11 cellular contexts compared by ENCODE assay signal in genomic region chr2:75431757-75432156, GRCh38.
DNase-seq lines count a peak whose midpoint lies in the region; ATAC-seq and TF ChIP-seq lines count a peak whose summit lies in the region.
"Had no signal": no experiment of that assay in that cellular context is flagged by ENCODE, and none has a peak within 500 bp of the region (broad histone marks: within the 10 kb centered on the region; RNA-seq: fewer than 3 reads in every experiment).

No MANE protein-coding gene starts in this region.

- H3K4me1 ChIP-seq in SJCRH30 = no peaks in the 10 kb centered on the region

- H3K4me1 Mint-ChIP-seq in T-helper 17 cell = no peaks in the 10 kb centered on the region

- H3K4me3 Mint-ChIP-seq in T-helper 17 cell = no peak overlapping the region
- H3K4me3 Mint-ChIP-seq: nephron progenitor cell had no signal

- H3K27me3 Mint-ChIP-seq in T-helper 17 cell = peaks cover 51% of the 10 kb centered on the region

- no peaks in the 10 kb centered on the region for H3K36me3 ChIP-seq in SJCRH30

- H3K27me3 ChIP-seq in SJCRH30 = 0 out of 2 replicates have a peak, but pooled peaks cover 7% of the 10 kb centered on the region

- no peaks in the 10 kb centered on the region for H3K36me3 Mint-ChIP-seq in T-helper 17 cell (ENCODE audit: low read depth)

- in situ Hi-C loops in GM13977 (cut with MboI; ENCODE audit: low pct_unique_long_range_greater_than_20kb, low sequenced_read_pairs, unreplicated experiment) = no loop called here

- H3K27ac ChIP-seq in SJCRH30 = no peak overlapping the region

- DNase-seq in GM13977 (ENCODE audit: low spot score) (peak; percentile 6), T-helper 17 cell (no peak), iPS-NIHi11 (ENCODE audit: low spot score) (no peak), SJCRH30 (no peak), OCI-M2 (lab: John Stamatoyannopoulos, UW; ENCODE audit: unreplicated experiment) (no peak), SW 1271 (lab: John Stamatoyannopoulos, UW) (no peak)
- DNase-seq: hippocampal formation, nephron progenitor cell, T-helper 1 cell had no signal

- H3K27ac Mint-ChIP-seq in T-helper 17 cell = no peak overlapping the region
- H3K27ac Mint-ChIP-seq: nephron progenitor cell had no signal

- H3K9me3 ChIP-seq in T-helper 17 cell (ENCODE audit: control insufficient read depth, low read length, poor library complexity, severe bottlenecking) (no peaks in the 10 kb centered on the region), SJCRH30 (replicated peaks) (no peaks in the 10 kb centered on the region)

- ATAC-seq in GM21360 (IDR thresholded peaks at IDR 0.05; ENCODE audit: unreplicated experiment) = peak; percentile 69
- peak; percentile 47 for ATAC-seq in HG03039 (IDR thresholded peaks at IDR 0.05; ENCODE audit: unreplicated experiment)
- ATAC-seq in T-helper 17 cell = peak; percentile 57

- no peak for TF ChIP-seq CTCF in GM13977 (IDR thresholded peaks at IDR 0.05; ENCODE audit: extremely low read depth, insufficient read depth, missing control alignments)

- H3K4me3 ChIP-seq in SJCRH30 = no peak overlapping the region
